Comparison of ENCODE assay signal across 11 cellular contexts in the genomic region with DNA sequence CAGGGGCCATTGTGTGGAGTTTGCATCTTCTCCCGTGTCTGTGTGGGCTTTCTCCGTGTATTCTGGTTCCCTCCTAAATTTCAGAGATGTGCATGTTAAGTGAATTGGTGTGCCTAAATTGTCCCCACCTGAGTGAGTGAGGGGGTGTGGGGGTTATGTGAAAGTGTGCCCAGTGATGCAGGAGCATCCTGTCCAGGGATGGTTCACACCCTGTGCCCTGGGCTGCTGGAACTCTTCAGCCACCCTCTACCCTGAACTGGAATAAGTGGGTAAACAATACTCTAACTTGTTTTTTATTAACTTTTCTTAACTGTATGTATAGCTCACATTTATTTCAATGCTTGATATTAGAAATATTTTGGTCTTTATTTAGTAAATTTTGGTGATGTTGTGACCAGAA. TPM values are rescaled to one million over a fixed set of nuclear protein-coding genes. Genes with fewer than 3 reads are reported as not detected.
DNase-seq lines count a peak whose midpoint lies in the region; ATAC-seq and TF ChIP-seq lines count a peak whose summit lies in the region.
"Had no signal": no experiment of that assay in that cellular context is flagged by ENCODE, and none has a peak within 500 bp of the region (broad histone marks: within the 10 kb centered on the region; RNA-seq: fewer than 3 reads in every experiment).

No MANE protein-coding gene starts in this region.

- H3K27ac ChIP-seq in IMR-90 (ENCODE audit: insufficient read depth, low read length) (peak overlapping the region; percentile 45; the same call in 1 of the 2 replicates), SJCRH30 (no peak overlapping the region), H9 (ENCODE audit: insufficient read length, low read depth, low read length) (no peak overlapping the region)

- H3K36me3 ChIP-seq in IMR-90 (ENCODE audit: control insufficient read depth, insufficient read depth, low read length) = no peaks in the 10 kb centered on the region
- H3K36me3 ChIP-seq in BE2C = no peaks in the 10 kb centered on the region
- H3K36me3 ChIP-seq in SJCRH30 = peaks cover 3% of the 10 kb centered on the region; the same call in 1 of the 2 replicates

- H2BK120ac ChIP-seq in IMR-90 (ENCODE audit: low read depth, low read length) (peak overlapping the region; percentile 53; the same call in 1 of the 2 replicates), H9 (ENCODE audit: low read depth, low read length, poor library complexity, severe bottlenecking) (no peak overlapping the region)

- H3K56ac ChIP-seq in IMR-90 (ENCODE audit: extremely low read depth, insufficient read depth, low read length) (no peak overlapping the region), H9 (ENCODE audit: insufficient read length, low read depth, low read length) (no peak overlapping the region)

- in situ Hi-C loops in IMR-90 (cut with MboI; ENCODE audit: low sequenced_read_pairs) = no loop called here

- peaks cover 17% of the 10 kb centered on the region; the same call in 1 of the 2 replicates for H4K20me1 ChIP-seq in IMR-90 (ENCODE audit: insufficient read depth, low read length)
- H4K20me1 ChIP-seq in H9 (ENCODE audit: control insufficient read depth, insufficient read depth, insufficient read length) = no peaks in the 10 kb centered on the region

- H4K5ac ChIP-seq in IMR-90 (ENCODE audit: low read depth, low read length) (no peak overlapping the region), H9 (ENCODE audit: insufficient read length, low read depth, low read length) (no peak overlapping the region)

- H3K4me3 ChIP-seq in IMR-90 (ENCODE audit: insufficient read depth, low read depth, low read length) (no peak overlapping the region), BE2C (ENCODE audit: low read depth, low read length) (no peak overlapping the region), SJCRH30 (no peak overlapping the region)

- H3K27me3 ChIP-seq in IMR-90 (ENCODE audit: control insufficient read depth, insufficient read depth, low read length) (no peaks in the 10 kb centered on the region), BE2C (no peaks in the 10 kb centered on the region), SJCRH30 (no peaks in the 10 kb centered on the region), H9 (ENCODE audit: insufficient read depth, low read length) (no peaks in the 10 kb centered on the region)

- CTCF ChIA-PET in IMR-90 (lab: Yijun Ruan, JAX) = no interaction called here

- H3K4me1 Mint-ChIP-seq in stimulated activated naive CD8-positive, alpha-beta T cell treated with anti-CD3 and anti-CD28 coated beads, Interleukin-15, amount 100 ng/mL, for 72 hours = peaks cover 26% of the 10 kb centered on the region
- no peaks in the 10 kb centered on the region for H3K4me1 Mint-ChIP-seq in H9

- H3K9me3 ChIP-seq in IMR-90 (ENCODE audit: control insufficient read depth, insufficient read depth, low read length) = no peaks in the 10 kb centered on the region
- H3K9me3 ChIP-seq in BE2C = no peaks in the 10 kb centered on the region
- no peaks in the 10 kb centered on the region; the same call in 1 of the 2 replicates for H3K9me3 ChIP-seq in SJCRH30 (replicated peaks)
- H3K9me3 ChIP-seq in H9 (ENCODE audit: control insufficient read depth, low read depth, low read length) = no peaks in the 10 kb centered on the region

- H2AK9ac ChIP-seq in IMR-90 (replicated peaks; ENCODE audit: low read depth, low read length, poor library complexity) = no peak overlapping the region

- H2AFZ ChIP-seq in IMR-90 (replicated peaks; ENCODE audit: low read length, poor library complexity) = no peak overlapping the region
- no peak overlapping the region for H2AFZ ChIP-seq in H9 (ENCODE audit: low read length)

- H3K4me3 Mint-ChIP-seq in stimulated activated naive CD8-positive, alpha-beta T cell treated with anti-CD3 and anti-CD28 coated beads, Interleukin-15, amount 100 ng/mL, for 72 hours = no peak overlapping the region
- H3K4me3 Mint-ChIP-seq in H9 = no peak overlapping the region

- peaks cover 6% of the 10 kb centered on the region for H3K9me1 ChIP-seq in IMR-90 (ENCODE audit: insufficient read depth, low read length)

- intact Hi-C loops in IMR-90 (cut with micrococcal nuclease) = no loop called here

- no peak overlapping the region for H3K9ac ChIP-seq in IMR-90 (ENCODE audit: low read depth, low read length)
- H3K9ac ChIP-seq in H9 (ENCODE audit: extremely low read depth, insufficient read length, low read length) = no peak overlapping the region

- no CpG with 5 or more reads among the region's 2 CpGs for WGBS in IMR-90 (ENCODE audit: extremely low coverage in 2 of 2, insufficient read length in 1 of 2), 2 experiments
- WGBS in H9 (ENCODE audit: extremely low coverage, insufficient read length, low lambda C conversion rate) = no CpG with 5 or more reads among the region's 2 CpGs

- H2BK15ac ChIP-seq in IMR-90 (ENCODE audit: low read depth, low read length) (no peak overlapping the region), H9 (ENCODE audit: low read depth, low read length) (no peak overlapping the region)

- H3T11ph ChIP-seq in H9 (ENCODE audit: low read length) = no peak overlapping the region

- H3K14ac ChIP-seq in IMR-90 (replicated peaks; ENCODE audit: low read depth, low read length) (peak overlapping the region; percentile 61; the same call in 1 of the 2 replicates), H9 (ENCODE audit: insufficient read depth, low read length) (no peak overlapping the region)

- TF ChIP-seq CTCF in IMR-90 (conservative IDR thresholded peaks at IDR 0.05; ENCODE audit: low read depth, low read length) (no peak), BE2C (IDR thresholded peaks at IDR 0.05; ENCODE audit: low read depth, low read length) (no peak), H9 (conservative IDR thresholded peaks at IDR 0.05) (no peak)

- H3K23ac ChIP-seq in IMR-90 (ENCODE audit: low read depth, low read length) (no peak overlapping the region), H9 (ENCODE audit: insufficient read length, low read depth, low read length) (no peak overlapping the region)

- H2BK20ac ChIP-seq in IMR-90 (ENCODE audit: low read depth, low read length) = peak overlapping the region; percentile 47; the same call in 1 of the 2 replicates
- H2BK20ac ChIP-seq in H9 (ENCODE audit: low read depth, low read length, poor library complexity, severe bottlenecking) = no peak overlapping the region

- H3K4me2 ChIP-seq in IMR-90 (ENCODE audit: low read depth, low read length) = no peak overlapping the region
- H3K4me2 ChIP-seq in H9 (ENCODE audit: insufficient read depth, insufficient read length, low read length) = no peak overlapping the region

- no TSS peak for BruUV-seq in IMR-90 (replicated peaks; lab: Mats Ljungman, UMichigan)

- no peaks in the 10 kb centered on the region for H3K23me2 ChIP-seq in H9 (ENCODE audit: insufficient read length, low read depth, low read length, poor library complexity, severe bottlenecking)

- H3K9me3 Mint-ChIP-seq in stimulated activated naive CD8-positive, alpha-beta T cell treated with anti-CD3 and anti-CD28 coated beads, Interleukin-15, amount 100 ng/mL, for 72 hours = no peaks in the 10 kb centered on the region
- H3K9me3 Mint-ChIP-seq in H9 = 0 out of 5 replicates have a peak, but pooled peaks cover 0 to 5% of the 10 kb centered on the region in 2 experiments

- peak overlapping the region; percentile 53 for H3K4ac ChIP-seq in IMR-90 (ENCODE audit: low read depth, low read length)
- no peak overlapping the region for H3K4ac ChIP-seq in H9 (ENCODE audit: low read depth, low read length)

- H2BK5ac ChIP-seq in IMR-90 (ENCODE audit: low read depth, low read length, poor library complexity, severe bottlenecking) = peak overlapping the region; percentile 82
- no peak overlapping the region for H2BK5ac ChIP-seq in H9 (ENCODE audit: insufficient read length, low read length)

- H3K36me3 Mint-ChIP-seq in H9 (ENCODE audit: insufficient read depth in 1 of 3, low read depth in 3 of 3) = peaks cover 6 to 7% (median 6%) of the 10 kb centered on the region in 3 experiments; a peak in 6 of 7 replicates

- DNase-seq in stimulated activated naive CD8-positive, alpha-beta T cell treated with anti-CD3 and anti-CD28 coated beads, Interleukin-15, amount 100 ng/mL, for 72 hours = no peak
- DNase-seq in stimulated activated naive CD8-positive, alpha-beta T cell treated with anti-CD3 and anti-CD28 coated beads, Interleukin-15, Interleukin-2, amounts not matched to agents 100 U/mL and 50 U/mL, for 24 hours = no peak
- no peak for DNase-seq in IMR-90
- DNase-seq in BE2C = no peak
- no peak for DNase-seq in activated naive CD4-positive, alpha-beta T cell treated with anti-CD3 and anti-CD28 coated beads, Interleukin-2, amount 50 U/mL, for 16 hours
- DNase-seq in SJCRH30 = no peak
- no peak for DNase-seq in H9
- DNase-seq: naive thymus-derived CD4-positive, alpha-beta T cell; SHP77 treated with DMSO at 0.1 percent for 48 hours; stimulated activated CD4-positive, alpha-beta T cell treated with anti-CD3 and anti-CD28 coated beads, Interleukin-12 subunit alpha, Interleukin-12 subunit beta, amount 100 ng/mL, for 4 hours had no signal

- H3K27me3 Mint-ChIP-seq in stimulated activated naive CD8-positive, alpha-beta T cell treated with anti-CD3 and anti-CD28 coated beads, Interleukin-15, amount 100 ng/mL, for 72 hours = no peaks in the 10 kb centered on the region
- H3K27me3 Mint-ChIP-seq in H9 (ENCODE audit: low read depth) = no peaks in the 10 kb centered on the region
- H3K27me3 Mint-ChIP-seq: naive thymus-derived CD4-positive, alpha-beta T cell had no signal

- H3K4me1 ChIP-seq in IMR-90 (ENCODE audit: control insufficient read depth, insufficient read depth, low read length) (peaks cover 5% of the 10 kb centered on the region), BE2C (no peaks in the 10 kb centered on the region), SJCRH30 (no peaks in the 10 kb centered on the region), H9 (ENCODE audit: insufficient read depth, low read length) (no peaks in the 10 kb centered on the region)

- H2AK5ac ChIP-seq in IMR-90 (ENCODE audit: low read depth, low read length) = peak overlapping the region; percentile 67
- H2AK5ac ChIP-seq in H9 (ENCODE audit: insufficient read length, low read length) = no peak overlapping the region

- H4K8ac ChIP-seq in IMR-90 (ENCODE audit: low read depth in 2 of 2, low read length in 2 of 2) (peak overlapping the region in 1 of 2 experiments; percentile 53; a peak in 2 of 4 replicates), H9 (replicated peaks; ENCODE audit: insufficient read length, low read depth, low read length) (no peak overlapping the region)

- dilution Hi-C loops in IMR-90 (cut with HindIII; ENCODE audit: low sequenced_read_pairs, unreplicated experiment) = no loop called here

- H3K79me1 ChIP-seq in IMR-90 (ENCODE audit: low read depth in 1 of 2, low read length in 2 of 2) = peaks cover 9 to 30% of the 10 kb centered on the region in 2 experiments
- H3K79me1 ChIP-seq in H9 (ENCODE audit: insufficient read depth, low read depth, low read length, poor library complexity, severe bottlenecking) = peaks cover 3% of the 10 kb centered on the region

- H4K91ac ChIP-seq in IMR-90 (ENCODE audit: insufficient read depth, low read depth, low read length) = peak overlapping the region; percentile 30; the same call in 1 of the 2 replicates
- no peak overlapping the region for H4K91ac ChIP-seq in H9 (ENCODE audit: insufficient read length, low read depth, low read length)

- no peak overlapping the region for H2BK12ac ChIP-seq in H9 (ENCODE audit: insufficient read length, low read depth, low read length)

- ATAC-seq in stimulated activated naive CD8-positive, alpha-beta T cell treated with anti-CD3 and anti-CD28 coated beads, Interleukin-15, amount 100 ng/mL, for 72 hours = peak; percentile 41
- no peak for ATAC-seq in stimulated activated naive CD8-positive, alpha-beta T cell treated with anti-CD3 and anti-CD28 coated beads, Interleukin-15, Interleukin-2, amounts not matched to agents 100 U/mL and 50 U/mL, for 24 hours
- ATAC-seq in HG02759 (IDR thresholded peaks at IDR 0.05; ENCODE audit: unreplicated experiment) (peak; percentile 61), IMR-90 (ENCODE audit: low read depth) (no peak)
- ATAC-seq: naive thymus-derived CD4-positive, alpha-beta T cell had no signal

- 0 out of 2 replicates have a peak overlapping the region, but pooled peaks have one; percentile 6 for H3K18ac ChIP-seq in IMR-90 (ENCODE audit: low read depth, low read length)
- no peak overlapping the region for H3K18ac ChIP-seq in H9 (ENCODE audit: insufficient read length, low read depth, low read length)

- H3K79me2 ChIP-seq in H9 (ENCODE audit: insufficient read depth, low read length) = peaks cover 2% of the 10 kb centered on the region; the same call in 1 of the 2 replicates

- peak overlapping the region in 1 of 2 donors; percentile 81 for H3K27ac Mint-ChIP-seq in stimulated activated naive CD8-positive, alpha-beta T cell treated with anti-CD3 and anti-CD28 coated beads, Interleukin-15, amount 100 ng/mL, for 72 hours
- H3K27ac Mint-ChIP-seq in H9 = peak overlapping the region in 1 of 3 experiments; percentile 47; a peak in 1 of 7 replicates

- TF ChIP-seq RAD21 in IMR-90 (IDR thresholded peaks at IDR 0.05; ENCODE audit: low read length) = no peak

- POLR2A ChIA-PET in IMR-90 (lab: Charles Lee; ENCODE audit: unreplicated experiment) = no interaction called here

- no peak for TF ChIP-seq POLR2A in IMR-90 (IDR thresholded peaks at IDR 0.05; ENCODE audit: low read depth, low read length)

RNA-seq across cellular contexts. Expression of a gene that starts 56.0 kb away (rescaled TPM):
- total RNA-seq in IMR-90 (2012; rRNA removed) (92.8 and 106 TPM in 2 replicates), H9 (2021) (89.1 and 99.7 TPM in 2 replicates)
- polyA plus RNA-seq in IMR-90 (2012; rRNA removed) = 89.7 and 114 TPM in 2 replicates
- 43.0 and 45.4 TPM in 2 replicates for polyA plus RNA-seq in IMR-90 (2012; cell fraction: cytosol; rRNA removed)
- polyA plus RNA-seq in IMR-90 (2012; cell fraction: nucleus; rRNA removed; ENCODE audit: low replicate concordance) = 17.3 and 152 TPM in 2 replicates
- 36.4 TPM for polyA plus RNA-seq in BE2C (2012; ENCODE audit: insufficient read depth, insufficient read length, low read depth)
- total RNA-seq in SJCRH30 (2014; rRNA removed; shearing (Covaris generic)) = 163 and 169 TPM in 2 replicates

Comparison
In these comparisons a context has a peak if more than half of its experiments do, and no peak if none do; other contexts are left out.
1. ATAC-seq: peak in stimulated activated naive CD8-positive, alpha-beta T cell treated with anti-CD3 and anti-CD28 coated beads, Interleukin-15, amount 100 ng/mL, for 72 hours (single experiment) and HG02759 (single experiment); none in stimulated activated naive CD8-positive, alpha-beta T cell treated with anti-CD3 and anti-CD28 coated beads, Interleukin-15, Interleukin-2, amounts not matched to agents 100 U/mL and 50 U/mL, for 24 hours (single experiment) and IMR-90 (single experiment).